In the genomic region with DNA sequence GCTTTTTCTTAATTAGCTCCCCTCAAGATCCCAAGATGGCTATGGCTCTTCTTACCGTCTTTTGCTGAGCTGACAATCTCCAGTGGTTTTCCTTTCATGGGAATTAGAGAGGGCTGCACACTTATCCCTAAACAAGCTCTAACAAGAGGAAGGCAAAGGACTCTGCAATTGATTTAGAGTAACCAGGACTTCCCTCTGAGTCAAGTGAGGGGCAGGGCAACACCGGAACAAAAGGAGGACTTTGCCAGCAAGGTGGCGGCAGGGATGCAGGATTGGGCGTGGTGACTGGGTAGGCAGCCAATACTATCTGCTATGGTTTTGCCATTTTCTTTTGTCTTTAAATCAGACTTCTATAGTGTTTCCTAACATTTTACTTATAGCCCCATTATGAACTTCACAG, we compare ENCODE assay signal across 2 cellular contexts.
TF ChIP-seq lines count a peak whose summit lies in the region.

No MANE protein-coding gene starts in this region.

TF ChIP-seq in H1, 55 proteins besides CTCF, POLR2A, EP300 and RAD21:
- no peak for TF ChIP-seq POU5F1 (IDR thresholded peaks at IDR 0.05; ENCODE audit: low read depth, low read length)

TF ChIP-seq in SK-N-SH, 30 proteins besides CTCF, POLR2A, EP300 and RAD21:
- TF ChIP-seq, protein P1, sequence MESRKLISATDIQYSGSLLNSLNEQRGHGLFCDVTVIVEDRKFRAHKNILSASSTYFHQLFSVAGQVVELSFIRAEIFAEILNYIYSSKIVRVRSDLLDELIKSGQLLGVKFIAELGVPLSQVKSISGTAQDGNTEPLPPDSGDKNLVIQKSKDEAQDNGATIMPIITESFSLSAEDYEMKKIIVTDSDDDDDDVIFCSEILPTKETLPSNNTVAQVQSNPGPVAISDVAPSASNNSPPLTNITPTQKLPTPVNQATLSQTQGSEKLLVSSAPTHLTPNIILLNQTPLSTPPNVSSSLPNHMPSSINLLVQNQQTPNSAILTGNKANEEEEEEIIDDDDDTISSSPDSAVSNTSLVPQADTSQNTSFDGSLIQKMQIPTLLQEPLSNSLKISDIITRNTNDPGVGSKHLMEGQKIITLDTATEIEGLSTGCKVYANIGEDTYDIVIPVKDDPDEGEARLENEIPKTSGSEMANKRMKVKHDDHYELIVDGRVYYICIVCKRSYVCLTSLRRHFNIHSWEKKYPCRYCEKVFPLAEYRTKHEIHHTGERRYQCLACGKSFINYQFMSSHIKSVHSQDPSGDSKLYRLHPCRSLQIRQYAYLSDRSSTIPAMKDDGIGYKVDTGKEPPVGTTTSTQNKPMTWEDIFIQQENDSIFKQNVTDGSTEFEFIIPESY (IDR thresholded peaks at IDR 0.05; ENCODE audit: borderline replicate concordance, low read depth): no peak
- TF ChIP-seq USF2 (IDR thresholded peaks at IDR 0.05; ENCODE audit: borderline replicate concordance, low read depth, low read length) (no peak), MXI1 (IDR thresholded peaks at IDR 0.05; ENCODE audit: low read depth, low read length) (no peak), PBX3 (IDR thresholded peaks at IDR 0.05) (no peak), IRF3 (IDR thresholded peaks at IDR 0.05; ENCODE audit: low read depth, low read length) (no peak), NFIC (IDR thresholded peaks at IDR 0.05; ENCODE audit: borderline replicate concordance) (no peak), RFX5 (IDR thresholded peaks at IDR 0.05; ENCODE audit: low read length) (no peak)
